In genomic region chr5:43602818-43603534, GRCh38 we compare ENCODE assay signal across 1 cellular context.
TF ChIP-seq lines count a peak whose summit lies in the region.

Gene NNT (plus strand): TSS chr5:43603180. CDS start chr5:43609196, 6,016 bp downstream.

TF ChIP-seq in K562, 482 proteins besides CTCF, POLR2A, EP300 and RAD21 (continued from another document and continues in another):
- TF ChIP-seq TOE1 (IDR thresholded peaks at IDR 0.05; ENCODE audit: borderline replicate concordance) (peak; percentile 62), TOE1 (CRISPR knock-in tag; IDR thresholded peaks at IDR 0.05; ENCODE audit: borderline replicate concordance, low read depth) (0 out of 2 replicates have a peak, but pooled peaks have one; percentile 10), MIER1 (IDR thresholded peaks at IDR 0.05; ENCODE audit: low read depth) (0 out of 2 replicates have a peak, but pooled peaks have one; percentile 7), NKRF (IDR thresholded peaks at IDR 0.05; ENCODE audit: borderline replicate concordance) (peak; percentile 71), TCF7 (IDR thresholded peaks at IDR 0.05; ENCODE audit: borderline replicate concordance) (no peak), PTBP1 (IDR thresholded peaks at IDR 0.05; ENCODE audit: low read depth, low read length) (no peak), ZC3H4 (CRISPR knock-in tag; IDR thresholded peaks at IDR 0.05; ENCODE audit: borderline replicate concordance) (no peak), ZNF592 (IDR thresholded peaks at IDR 0.05) (peak; percentile 82), CBFA2T3 (IDR thresholded peaks at IDR 0.05) (no peak), ZNF695 (CRISPR knock-in tag; IDR thresholded peaks at IDR 0.05) (no peak), RBBP5 (IDR thresholded peaks at IDR 0.05; ENCODE audit: borderline replicate concordance, insufficient read depth, low read length, poor library complexity, severe bottlenecking) (peak; percentile 96), SIN3B (IDR thresholded peaks at IDR 0.05; ENCODE audit: low read depth) (no peak), PHF20 (IDR thresholded peaks at IDR 0.05; ENCODE audit: partially characterized antibody) (peak; percentile 82), PTTG1 (tag; IDR thresholded peaks at IDR 0.05; ENCODE audit: low read depth) (no peak), EP400 (IDR thresholded peaks at IDR 0.05) (peak; percentile 88), HLTF (IDR thresholded peaks at IDR 0.05) (no peak), ASH1L (IDR thresholded peaks at IDR 0.05; ENCODE audit: borderline replicate concordance, low read depth, partially characterized antibody) (no peak), EHMT2 (IDR thresholded peaks at IDR 0.05) (no peak), FOXA3 (CRISPR knock-in tag; conservative IDR thresholded peaks at IDR 0.05 in 1 of 2, IDR thresholded peaks at IDR 0.05 in 1 of 2) (no peak), ZBTB8A (IDR thresholded peaks at IDR 0.05; ENCODE audit: partially characterized antibody) (no peak), CBX3 (IDR thresholded peaks at IDR 0.05; ENCODE audit: borderline replicate concordance in 1 of 2, low read length in 2 of 2) (no peak), ZNF384 (IDR thresholded peaks at IDR 0.05; ENCODE audit: low read depth, low read length) (no peak), NBN (IDR thresholded peaks at IDR 0.05; ENCODE audit: low read depth) (no peak), ZBED1 (IDR thresholded peaks at IDR 0.05) (0 out of 2 replicates have a peak, but pooled peaks have one; percentile 34), RBM39 (optimal IDR thresholded peaks at IDR 0.05; ENCODE audit: low read depth, low read length) (peak; percentile 58), ZBTB49 (CRISPR knock-in tag; IDR thresholded peaks at IDR 0.05; ENCODE audit: borderline replicate concordance) (no peak), ZNF436 (CRISPR knock-in tag; IDR thresholded peaks at IDR 0.05) (no peak), ZBTB1 (CRISPR knock-in tag; IDR thresholded peaks at IDR 0.05; ENCODE audit: borderline replicate concordance, low read depth) (peak; percentile 35; the same call in 1 of the 2 replicates), NR2C1 (IDR thresholded peaks at IDR 0.05) (no peak), NR2C1 (tag; IDR thresholded peaks at IDR 0.05) (0 out of 2 replicates have a peak, but pooled peaks have one; percentile 44), FOXK2 (conservative IDR thresholded peaks at IDR 0.05 in 1 of 2, IDR thresholded peaks at IDR 0.05 in 1 of 2; ENCODE audit: low read depth in 2 of 2) (no peak), ELF2 (CRISPR knock-in tag; IDR thresholded peaks at IDR 0.05) (peak; percentile 91), ZNF583 (CRISPR knock-in tag; IDR thresholded peaks at IDR 0.05) (peak; percentile 48)
- TF ChIP-seq, protein P1, sequence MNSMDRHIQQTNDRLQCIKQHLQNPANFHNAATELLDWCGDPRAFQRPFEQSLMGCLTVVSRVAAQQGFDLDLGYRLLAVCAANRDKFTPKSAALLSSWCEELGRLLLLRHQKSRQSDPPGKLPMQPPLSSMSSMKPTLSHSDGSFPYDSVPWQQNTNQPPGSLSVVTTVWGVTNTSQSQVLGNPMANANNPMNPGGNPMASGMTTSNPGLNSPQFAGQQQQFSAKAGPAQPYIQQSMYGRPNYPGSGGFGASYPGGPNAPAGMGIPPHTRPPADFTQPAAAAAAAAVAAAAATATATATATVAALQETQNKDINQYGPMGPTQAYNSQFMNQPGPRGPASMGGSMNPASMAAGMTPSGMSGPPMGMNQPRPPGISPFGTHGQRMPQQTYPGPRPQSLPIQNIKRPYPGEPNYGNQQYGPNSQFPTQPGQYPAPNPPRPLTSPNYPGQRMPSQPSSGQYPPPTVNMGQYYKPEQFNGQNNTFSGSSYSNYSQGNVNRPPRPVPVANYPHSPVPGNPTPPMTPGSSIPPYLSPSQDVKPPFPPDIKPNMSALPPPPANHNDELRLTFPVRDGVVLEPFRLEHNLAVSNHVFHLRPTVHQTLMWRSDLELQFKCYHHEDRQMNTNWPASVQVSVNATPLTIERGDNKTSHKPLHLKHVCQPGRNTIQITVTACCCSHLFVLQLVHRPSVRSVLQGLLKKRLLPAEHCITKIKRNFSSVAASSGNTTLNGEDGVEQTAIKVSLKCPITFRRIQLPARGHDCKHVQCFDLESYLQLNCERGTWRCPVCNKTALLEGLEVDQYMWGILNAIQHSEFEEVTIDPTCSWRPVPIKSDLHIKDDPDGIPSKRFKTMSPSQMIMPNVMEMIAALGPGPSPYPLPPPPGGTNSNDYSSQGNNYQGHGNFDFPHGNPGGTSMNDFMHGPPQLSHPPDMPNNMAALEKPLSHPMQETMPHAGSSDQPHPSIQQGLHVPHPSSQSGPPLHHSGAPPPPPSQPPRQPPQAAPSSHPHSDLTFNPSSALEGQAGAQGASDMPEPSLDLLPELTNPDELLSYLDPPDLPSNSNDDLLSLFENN (IDR thresholded peaks at IDR 0.05; ENCODE audit: low read depth in 2 of 2, low read length in 2 of 2): no peak
- TF ChIP-seq, protein P2, sequence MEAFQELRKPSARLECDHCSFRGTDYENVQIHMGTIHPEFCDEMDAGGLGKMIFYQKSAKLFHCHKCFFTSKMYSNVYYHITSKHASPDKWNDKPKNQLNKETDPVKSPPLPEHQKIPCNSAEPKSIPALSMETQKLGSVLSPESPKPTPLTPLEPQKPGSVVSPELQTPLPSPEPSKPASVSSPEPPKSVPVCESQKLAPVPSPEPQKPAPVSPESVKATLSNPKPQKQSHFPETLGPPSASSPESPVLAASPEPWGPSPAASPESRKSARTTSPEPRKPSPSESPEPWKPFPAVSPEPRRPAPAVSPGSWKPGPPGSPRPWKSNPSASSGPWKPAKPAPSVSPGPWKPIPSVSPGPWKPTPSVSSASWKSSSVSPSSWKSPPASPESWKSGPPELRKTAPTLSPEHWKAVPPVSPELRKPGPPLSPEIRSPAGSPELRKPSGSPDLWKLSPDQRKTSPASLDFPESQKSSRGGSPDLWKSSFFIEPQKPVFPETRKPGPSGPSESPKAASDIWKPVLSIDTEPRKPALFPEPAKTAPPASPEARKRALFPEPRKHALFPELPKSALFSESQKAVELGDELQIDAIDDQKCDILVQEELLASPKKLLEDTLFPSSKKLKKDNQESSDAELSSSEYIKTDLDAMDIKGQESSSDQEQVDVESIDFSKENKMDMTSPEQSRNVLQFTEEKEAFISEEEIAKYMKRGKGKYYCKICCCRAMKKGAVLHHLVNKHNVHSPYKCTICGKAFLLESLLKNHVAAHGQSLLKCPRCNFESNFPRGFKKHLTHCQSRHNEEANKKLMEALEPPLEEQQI (IDR thresholded peaks at IDR 0.05): no peak
- TF ChIP-seq, protein P3, sequence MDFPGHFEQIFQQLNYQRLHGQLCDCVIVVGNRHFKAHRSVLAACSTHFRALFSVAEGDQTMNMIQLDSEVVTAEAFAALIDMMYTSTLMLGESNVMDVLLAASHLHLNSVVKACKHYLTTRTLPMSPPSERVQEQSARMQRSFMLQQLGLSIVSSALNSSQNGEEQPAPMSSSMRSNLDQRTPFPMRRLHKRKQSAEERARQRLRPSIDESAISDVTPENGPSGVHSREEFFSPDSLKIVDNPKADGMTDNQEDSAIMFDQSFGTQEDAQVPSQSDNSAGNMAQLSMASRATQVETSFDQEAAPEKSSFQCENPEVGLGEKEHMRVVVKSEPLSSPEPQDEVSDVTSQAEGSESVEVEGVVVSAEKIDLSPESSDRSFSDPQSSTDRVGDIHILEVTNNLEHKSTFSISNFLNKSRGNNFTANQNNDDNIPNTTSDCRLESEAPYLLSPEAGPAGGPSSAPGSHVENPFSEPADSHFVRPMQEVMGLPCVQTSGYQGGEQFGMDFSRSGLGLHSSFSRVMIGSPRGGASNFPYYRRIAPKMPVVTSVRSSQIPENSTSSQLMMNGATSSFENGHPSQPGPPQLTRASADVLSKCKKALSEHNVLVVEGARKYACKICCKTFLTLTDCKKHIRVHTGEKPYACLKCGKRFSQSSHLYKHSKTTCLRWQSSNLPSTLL (IDR thresholded peaks at IDR 0.05): 0 out of 2 replicates have a peak, but pooled peaks have one; percentile 18
- TF ChIP-seq, protein P4, sequence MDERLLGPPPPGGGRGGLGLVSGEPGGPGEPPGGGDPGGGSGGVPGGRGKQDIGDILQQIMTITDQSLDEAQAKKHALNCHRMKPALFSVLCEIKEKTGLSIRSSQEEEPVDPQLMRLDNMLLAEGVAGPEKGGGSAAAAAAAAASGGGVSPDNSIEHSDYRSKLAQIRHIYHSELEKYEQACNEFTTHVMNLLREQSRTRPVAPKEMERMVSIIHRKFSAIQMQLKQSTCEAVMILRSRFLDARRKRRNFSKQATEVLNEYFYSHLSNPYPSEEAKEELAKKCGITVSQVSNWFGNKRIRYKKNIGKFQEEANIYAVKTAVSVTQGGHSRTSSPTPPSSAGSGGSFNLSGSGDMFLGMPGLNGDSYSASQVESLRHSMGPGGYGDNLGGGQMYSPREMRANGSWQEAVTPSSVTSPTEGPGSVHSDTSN (CRISPR knock-in tag; IDR thresholded peaks at IDR 0.05; ENCODE audit: low read depth): peak; percentile 52; the same call in 1 of the 2 replicates
- TF ChIP-seq, protein P4 (tag; conservative IDR thresholded peaks at IDR 0.05; ENCODE audit: low read depth): peak; percentile 85
- TF ChIP-seq, protein P5, sequence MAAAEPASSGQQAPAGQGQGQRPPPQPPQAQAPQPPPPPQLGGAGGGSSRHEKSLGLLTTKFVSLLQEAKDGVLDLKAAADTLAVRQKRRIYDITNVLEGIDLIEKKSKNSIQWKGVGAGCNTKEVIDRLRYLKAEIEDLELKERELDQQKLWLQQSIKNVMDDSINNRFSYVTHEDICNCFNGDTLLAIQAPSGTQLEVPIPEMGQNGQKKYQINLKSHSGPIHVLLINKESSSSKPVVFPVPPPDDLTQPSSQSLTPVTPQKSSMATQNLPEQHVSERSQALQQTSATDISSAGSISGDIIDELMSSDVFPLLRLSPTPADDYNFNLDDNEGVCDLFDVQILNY (CRISPR knock-in tag; IDR thresholded peaks at IDR 0.05): no peak
